8 cellular contexts compared by ENCODE assay signal in the genomic region with DNA sequence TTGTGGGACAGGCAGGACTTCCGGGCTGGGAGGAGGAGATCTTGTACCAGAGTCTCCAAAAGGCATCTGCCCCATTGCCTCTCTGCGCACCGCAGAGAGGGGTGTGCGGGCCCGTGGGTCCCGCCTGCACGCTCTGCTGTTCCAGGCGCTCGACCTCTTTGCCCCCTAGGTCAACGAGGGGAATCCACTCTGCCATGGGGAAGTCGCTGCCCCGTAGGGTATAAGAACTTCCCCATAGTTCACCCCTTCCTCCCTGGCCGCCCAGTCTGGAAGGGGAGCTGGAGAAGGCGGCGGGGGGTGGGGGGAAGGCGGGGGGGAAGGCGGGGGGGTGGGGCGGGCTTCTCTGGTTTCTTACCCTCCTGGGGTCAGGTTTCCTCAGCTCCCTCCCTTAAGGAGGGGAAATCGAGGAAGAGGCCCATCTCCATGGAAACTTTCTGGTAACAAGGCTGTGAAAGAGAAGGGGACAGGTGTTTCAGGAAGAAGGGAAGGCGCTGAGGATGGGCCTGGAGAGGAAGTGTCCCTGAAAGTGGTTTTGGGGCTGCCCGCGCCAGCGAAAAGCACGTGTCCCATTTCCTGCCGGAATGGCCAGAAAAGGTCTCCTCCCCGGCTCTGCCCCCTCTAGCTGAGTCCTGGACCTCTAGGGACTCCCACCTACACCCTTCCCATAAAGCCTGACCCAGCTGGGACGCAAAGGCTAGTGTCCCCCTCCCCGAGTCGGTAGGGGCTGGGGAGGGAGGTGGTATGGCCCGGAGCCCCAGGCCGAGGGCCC. TPM values are rescaled to one million over a fixed set of nuclear protein-coding genes. Genes with fewer than 3 reads are reported as not detected.
DNase-seq lines count a peak whose midpoint lies in the region; ATAC-seq, FAIRE-seq and TF ChIP-seq lines count a peak whose summit lies in the region.

No MANE protein-coding gene starts in this region.

- peak overlapping the region; percentile 69 for H3K4me3 Mint-ChIP-seq in activated T-cell treated with anti-CD3 and anti-CD28 coated beads, Interleukin-2, amount 50 U/mL, for 24 hours
- no peak overlapping the region for H3K4me3 Mint-ChIP-seq in astrocyte (ENCODE audit: unreplicated experiment)
- peak overlapping the region; percentile 69 to 92 (median 90) for H3K4me3 Mint-ChIP-seq in naive thymus-derived CD8-positive, alpha-beta T cell

- H4K20me1 ChIP-seq in astrocyte (ENCODE audit: insufficient read depth, low read length), result no peaks in the 10 kb centered on the region

- no peaks in the 10 kb centered on the region for H3K36me3 Mint-ChIP-seq in activated T-cell treated with anti-CD3 and anti-CD28 coated beads, Interleukin-2, amount 50 U/mL, for 24 hours (ENCODE audit: low read depth)
- H3K36me3 Mint-ChIP-seq in astrocyte (ENCODE audit: low read depth, unreplicated experiment), result peaks cover 3% of the 10 kb centered on the region
- H3K36me3 Mint-ChIP-seq in naive thymus-derived CD8-positive, alpha-beta T cell, result no peaks in the 10 kb centered on the region

- in situ Hi-C loops in G401 (cut with HindIII; ENCODE audit: low sequenced_read_pairs), result no loop called here

- FAIRE-seq in astrocyte (lab: Jason Lieb, UNC), result no peak

- DNase-seq in activated T-cell treated with anti-CD3 and anti-CD28 coated beads, Interleukin-2, amount 50 U/mL, for 24 hours, result no peak
- DNase-seq in activated T-cell treated with anti-CD3 and anti-CD28 coated beads for 4 hours (no peak), astrocyte (ENCODE audit: low read depth) (no peak), G401 (ENCODE audit: low spot score) (no peak), UCSD-AML1 (lab: John Stamatoyannopoulos, UW; ENCODE audit: unreplicated experiment) (no peak)
- no peak for DNase-seq in naive thymus-derived CD8-positive, alpha-beta T cell
- no peak for DNase-seq in effector CD8-positive, alpha-beta T cell (lab: John Stamatoyannopoulos, UW)

- H3K4me1 ChIP-seq in astrocyte (ENCODE audit: insufficient read depth, low read length), result peaks cover 8% of the 10 kb centered on the region

- H3K27me3 Mint-ChIP-seq in activated T-cell treated with anti-CD3 and anti-CD28 coated beads, Interleukin-2, amount 50 U/mL, for 24 hours, result no peaks in the 10 kb centered on the region
- peaks cover 55% of the 10 kb centered on the region for H3K27me3 Mint-ChIP-seq in astrocyte (ENCODE audit: low read depth, unreplicated experiment)
- peaks cover 0 to 3% (median 0%) of the 10 kb centered on the region in 5 donors for H3K27me3 Mint-ChIP-seq in naive thymus-derived CD8-positive, alpha-beta T cell

- no peak overlapping the region for H3K27ac ChIP-seq in astrocyte (ENCODE audit: low read depth, low read length)

- H3K9me3 Mint-ChIP-seq in activated T-cell treated with anti-CD3 and anti-CD28 coated beads, Interleukin-2, amount 50 U/mL, for 24 hours, result no peaks in the 10 kb centered on the region
- H3K9me3 Mint-ChIP-seq in astrocyte (ENCODE audit: unreplicated experiment), result peaks cover 2% of the 10 kb centered on the region
- no peaks in the 10 kb centered on the region for H3K9me3 Mint-ChIP-seq in naive thymus-derived CD8-positive, alpha-beta T cell

- no peaks in the 10 kb centered on the region for H3K9me3 ChIP-seq in astrocyte (ENCODE audit: insufficient read depth, low read depth, low read length)

- H2AFZ ChIP-seq in astrocyte (ENCODE audit: low read depth, low read length), result peak overlapping the region; percentile 87

- H3K9ac ChIP-seq in astrocyte (ENCODE audit: low read length), result peak overlapping the region; percentile 58

- POLR2A ChIA-PET in naive thymus-derived CD8-positive, alpha-beta T cell (lab: Charles Lee), result interaction anchor here (1.1 to 2.0 kb wide), 3 partner anchors 82 to 286 kb away, joined by 3 to 7 read pairs (median 4); partner anchors contain the start of genes COX17 and GSK3B

- TF ChIP-seq CTCF in astrocyte (IDR thresholded peaks at IDR 0.05; ENCODE audit: insufficient read depth, low read depth, low read length), result no peak

- H3K4me3 ChIP-seq in astrocyte (ENCODE audit: insufficient read depth, low read depth, low read length), result peak overlapping the region; percentile 46

- ATAC-seq in HG02973 (IDR thresholded peaks at IDR 0.05; ENCODE audit: unreplicated experiment), result peak; percentile 21
- peak in 1 of 2 donors; percentile 14 for ATAC-seq in naive thymus-derived CD8-positive, alpha-beta T cell

- no peaks in the 10 kb centered on the region for H3K36me3 ChIP-seq in astrocyte (ENCODE audit: insufficient read depth, low read length)

- H3K4me1 Mint-ChIP-seq in activated T-cell treated with anti-CD3 and anti-CD28 coated beads, Interleukin-2, amount 50 U/mL, for 24 hours (ENCODE audit: low read depth), result peaks cover 14% of the 10 kb centered on the region
- no peaks in the 10 kb centered on the region for H3K4me1 Mint-ChIP-seq in astrocyte (ENCODE audit: low read depth, unreplicated experiment)
- peaks cover 9 to 13% (median 11%) of the 10 kb centered on the region in 4 donors for H3K4me1 Mint-ChIP-seq in naive thymus-derived CD8-positive, alpha-beta T cell

- H3K4me2 ChIP-seq in astrocyte (ENCODE audit: low read length), result peak overlapping the region; percentile 93

- H3K79me2 ChIP-seq in astrocyte (ENCODE audit: insufficient read depth, low read length), result no peaks in the 10 kb centered on the region

- peak overlapping the region; percentile 84 for H3K27ac Mint-ChIP-seq in activated T-cell treated with anti-CD3 and anti-CD28 coated beads, Interleukin-2, amount 50 U/mL, for 24 hours
- H3K27ac Mint-ChIP-seq in astrocyte (ENCODE audit: unreplicated experiment), result no peak overlapping the region
- H3K27ac Mint-ChIP-seq in naive thymus-derived CD8-positive, alpha-beta T cell, result peak overlapping the region in 6 of 10 donors; percentile 15 to 89 (median 77)

- H3K27me3 ChIP-seq in astrocyte (ENCODE audit: insufficient read depth, low read length), result no peaks in the 10 kb centered on the region

RNA-seq across cellular contexts. Expression of gene NR1I2, which starts 27.5 kb away (rescaled TPM):
- not detected in 2 replicates for total RNA-seq in astrocyte
- under 1 TPM; 0.86 to 0.91 TPM for total RNA-seq in naive thymus-derived CD8-positive, alpha-beta T cell
- polyA plus RNA-seq in naive thymus-derived CD8-positive, alpha-beta T cell, result under 1 TPM; 0.17 to 0.42 (median 0.41) TPM
- total RNA-seq in G401 (2014; rRNA removed; shearing (Covaris generic)), result not detected in 2 replicates
